ENCODE assay signal across 1 cellular context in the genomic region with DNA sequence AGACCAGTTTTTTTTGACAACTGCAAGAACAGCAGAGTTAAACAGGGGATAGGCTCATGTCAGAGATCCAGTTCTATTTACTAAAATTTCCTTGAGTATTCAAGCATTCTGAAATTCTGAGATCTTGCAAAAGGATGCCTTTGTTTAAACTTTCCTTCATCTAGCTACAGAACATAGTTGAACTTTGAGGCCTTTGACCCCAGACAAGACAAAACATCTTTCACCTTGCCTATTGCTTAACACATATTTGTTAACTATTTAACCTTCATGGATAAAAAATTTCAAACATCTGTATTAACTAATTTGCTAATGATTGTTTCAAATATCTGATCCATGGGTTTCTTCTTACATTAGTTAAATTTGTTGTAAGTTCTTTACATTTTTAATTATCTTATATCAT.
TF ChIP-seq lines count a peak whose summit lies in the region.

No MANE protein-coding gene starts in this region.

TF ChIP-seq in liver, 16 proteins besides CTCF, POLR2A, EP300 and RAD21 (continued from another document):
- no peak for TF ChIP-seq REST (IDR thresholded peaks at IDR 0.05)
- peak; percentile 63 to 68 for TF ChIP-seq HNF4A (conservative IDR thresholded peaks at IDR 0.05)
- no peak for TF ChIP-seq ATF3 (IDR thresholded peaks at IDR 0.05)
- no peak for TF ChIP-seq FOXA2 (IDR thresholded peaks at IDR 0.05)
- peak; percentile 18 for TF ChIP-seq HNF4G (IDR thresholded peaks at IDR 0.05)
- TF ChIP-seq JUND (IDR thresholded peaks at IDR 0.05): peak in 1 of 2 donors; percentile 19
- TF ChIP-seq, protein P1, sequence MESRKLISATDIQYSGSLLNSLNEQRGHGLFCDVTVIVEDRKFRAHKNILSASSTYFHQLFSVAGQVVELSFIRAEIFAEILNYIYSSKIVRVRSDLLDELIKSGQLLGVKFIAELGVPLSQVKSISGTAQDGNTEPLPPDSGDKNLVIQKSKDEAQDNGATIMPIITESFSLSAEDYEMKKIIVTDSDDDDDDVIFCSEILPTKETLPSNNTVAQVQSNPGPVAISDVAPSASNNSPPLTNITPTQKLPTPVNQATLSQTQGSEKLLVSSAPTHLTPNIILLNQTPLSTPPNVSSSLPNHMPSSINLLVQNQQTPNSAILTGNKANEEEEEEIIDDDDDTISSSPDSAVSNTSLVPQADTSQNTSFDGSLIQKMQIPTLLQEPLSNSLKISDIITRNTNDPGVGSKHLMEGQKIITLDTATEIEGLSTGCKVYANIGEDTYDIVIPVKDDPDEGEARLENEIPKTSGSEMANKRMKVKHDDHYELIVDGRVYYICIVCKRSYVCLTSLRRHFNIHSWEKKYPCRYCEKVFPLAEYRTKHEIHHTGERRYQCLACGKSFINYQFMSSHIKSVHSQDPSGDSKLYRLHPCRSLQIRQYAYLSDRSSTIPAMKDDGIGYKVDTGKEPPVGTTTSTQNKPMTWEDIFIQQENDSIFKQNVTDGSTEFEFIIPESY (IDR thresholded peaks at IDR 0.05): no peak
- peak; percentile 77 to 80 for TF ChIP-seq RXRA (IDR thresholded peaks at IDR 0.05)
